Comparison of ENCODE assay signal across 13 cellular contexts in the genomic region with DNA sequence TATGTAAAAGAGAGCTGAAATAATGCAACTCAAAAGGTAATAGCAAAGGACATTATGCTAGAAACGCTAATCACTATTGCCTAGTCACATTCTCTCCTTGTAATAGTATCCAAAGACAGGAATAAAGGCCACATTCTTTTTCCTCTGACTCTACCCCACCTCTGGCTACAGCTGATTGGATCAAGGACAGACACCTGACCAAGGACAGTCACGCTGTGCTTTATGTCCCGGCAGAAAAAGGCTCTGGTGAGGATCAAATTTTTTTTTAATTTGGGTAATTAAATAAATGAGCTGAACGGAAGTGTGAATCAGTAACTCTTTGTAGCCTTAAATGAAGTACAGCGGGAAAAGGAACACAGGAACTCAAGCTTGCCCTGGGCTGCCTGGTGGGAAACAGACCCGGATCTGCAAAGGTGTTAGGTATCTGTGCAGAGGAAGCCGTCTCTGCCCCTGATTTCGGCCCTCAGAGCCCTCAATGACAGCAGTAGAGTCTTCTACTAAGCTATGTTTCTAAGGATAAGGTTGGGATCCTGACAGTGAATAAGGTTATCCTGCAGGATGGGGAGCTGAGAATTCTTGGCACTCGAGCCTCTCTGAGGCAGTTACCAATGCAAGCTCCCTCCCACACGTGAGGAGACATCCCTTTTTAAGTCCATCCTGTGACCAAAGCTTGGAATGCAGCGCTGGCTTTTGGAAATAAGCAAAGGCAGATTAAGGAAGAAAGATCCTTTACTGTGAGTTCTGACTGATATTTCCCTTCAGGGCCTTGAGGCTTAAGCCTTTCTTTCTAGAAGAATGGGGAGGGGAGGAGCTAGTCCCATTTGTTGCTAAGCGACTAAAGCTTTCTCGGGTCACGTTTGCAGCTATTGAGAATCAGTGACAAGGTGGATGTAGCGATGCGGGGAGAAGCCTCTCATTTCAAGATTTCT. TPM values are rescaled to one million over a fixed set of nuclear protein-coding genes. Genes with fewer than 3 reads are reported as not detected.
A peak's percentile ranks its signal among the peaks of the same experiment; 100 is the strongest.
DNase-seq lines count a peak whose midpoint lies in the region; ATAC-seq and TF ChIP-seq lines count a peak whose summit lies in the region.
"Had no signal": no experiment of that assay in that cellular context is flagged by ENCODE, and none has a peak within 500 bp of the region (broad histone marks: within the 10 kb centered on the region; RNA-seq: fewer than 3 reads in every experiment).

No MANE protein-coding gene starts in this region.

- no peak overlapping the region for H3K4me3 ChIP-seq in cardiac fibroblast (replicated peaks in 1 of 2; ENCODE audit: low read depth in 2 of 2, low read length in 2 of 2)
- no peak overlapping the region for H3K4me3 ChIP-seq in gastroesophageal sphincter
- H3K4me3 ChIP-seq: K562, upper lobe of left lung had no signal

- no peaks in the 10 kb centered on the region for H3K27me3 ChIP-seq in gastroesophageal sphincter
- H3K27me3 ChIP-seq: upper lobe of left lung had no signal

- TF ChIP-seq CTCF in cardiac fibroblast (IDR thresholded peaks at IDR 0.05; ENCODE audit: low read depth, low read length): no peak
- TF ChIP-seq CTCF in gastroesophageal sphincter (IDR thresholded peaks at IDR 0.05): no peak

- no peak for TF ChIP-seq POLR2A in gastroesophageal sphincter (IDR thresholded peaks at IDR 0.05)

- no peaks in the 10 kb centered on the region for H3K9me3 ChIP-seq in gastroesophageal sphincter
- H3K9me3 ChIP-seq: upper lobe of left lung had no signal

- no peaks in the 10 kb centered on the region for H3K36me3 ChIP-seq in gastroesophageal sphincter
- H3K36me3 ChIP-seq: upper lobe of left lung had no signal

- TF ChIP-seq EP300 in gastroesophageal sphincter (IDR thresholded peaks at IDR 0.05): no peak

- peaks cover 0 to 21% (median 0%) of the 10 kb centered on the region in 3 donors for H3K4me1 ChIP-seq in gastroesophageal sphincter

- 29 to 38% methylated on average over 10 to 16 of the region's 16 CpGs for WGBS in gastroesophageal sphincter (ENCODE audit: low coverage in 1 of 2), 2 donors

- DNase-seq in Ammon's horn (ENCODE audit: low spot score) (peak; percentile 4), M059J (ENCODE audit: low read depth) (peak; percentile 76), cardiac fibroblast (ENCODE audit: low read depth in 2 of 2) (peak; percentile 40 to 56), kidney tubule cell (ENCODE audit: low spot score) (peak; percentile 68), NCI-H1048 (lab: John Stamatoyannopoulos, UW) (no peak), hippocampal formation (lab: John Stamatoyannopoulos, UW) (no peak), SHP77 treated with DMSO at 0.1 percent for 48 hours (lab: John Stamatoyannopoulos, UW) (no peak)
- DNase-seq: activated naive CD8-positive, alpha-beta T cell treated with anti-CD3 and anti-CD28 coated beads for 36 hours; CD4-positive, alpha-beta memory T cell; kidney; upper lobe of left lung had no signal

- H3K27ac ChIP-seq in gastroesophageal sphincter: no peak overlapping the region
- H3K27ac ChIP-seq: upper lobe of left lung had no signal

- no peak for ATAC-seq in gastroesophageal sphincter
- ATAC-seq: K562 had no signal

RNA-seq across cellular contexts. Expression of gene IKZF2, which starts 37.8 kb away (rescaled TPM):
- 8.2 and 8.3 TPM in 2 replicates for total RNA-seq in M059J (2014; rRNA removed; shearing (Covaris generic))
- 10 to 100 TPM in 2 of 4 donors, 1 to 10 TPM in 2; 4.2 to 11.6 (median 9.6) TPM for total RNA-seq in gastroesophageal sphincter

Comparison
In these comparisons a context has a peak if more than half of its experiments do, and no peak if none do; other contexts are left out.
1. DNase-seq: peak in Ammon's horn (single experiment), M059J (single experiment), cardiac fibroblast (2 of 2) and kidney tubule cell (single experiment); none in NCI-H1048 (single experiment), hippocampal formation (0 of 2) and SHP77 treated with DMSO at 0.1 percent for 48 hours (single experiment).